ENCODE assay signal across 2 cellular contexts in genomic region chr20:21353236-21353635, GRCh38.
TF ChIP-seq lines count a peak whose summit lies in the region.

No MANE protein-coding gene starts in this region.

TF ChIP-seq in IMR-90, 13 proteins besides CTCF, POLR2A, EP300 and RAD21:
- no peak for TF ChIP-seq MAZ (IDR thresholded peaks at IDR 0.05; ENCODE audit: borderline replicate concordance, low read depth, low read length)
- TF ChIP-seq CEBPB (IDR thresholded peaks at IDR 0.05; ENCODE audit: low read depth, low read length), result no peak

TF ChIP-seq in WTC11, 78 proteins besides CTCF, POLR2A, EP300 and RAD21:
- TF ChIP-seq GABPB1 (CRISPR knock-in tag; IDR thresholded peaks at IDR 0.05), result no peak
- no peak for TF ChIP-seq EMX1 (CRISPR knock-in tag; IDR thresholded peaks at IDR 0.05)
- TF ChIP-seq, protein P1, sequence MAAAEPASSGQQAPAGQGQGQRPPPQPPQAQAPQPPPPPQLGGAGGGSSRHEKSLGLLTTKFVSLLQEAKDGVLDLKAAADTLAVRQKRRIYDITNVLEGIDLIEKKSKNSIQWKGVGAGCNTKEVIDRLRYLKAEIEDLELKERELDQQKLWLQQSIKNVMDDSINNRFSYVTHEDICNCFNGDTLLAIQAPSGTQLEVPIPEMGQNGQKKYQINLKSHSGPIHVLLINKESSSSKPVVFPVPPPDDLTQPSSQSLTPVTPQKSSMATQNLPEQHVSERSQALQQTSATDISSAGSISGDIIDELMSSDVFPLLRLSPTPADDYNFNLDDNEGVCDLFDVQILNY (CRISPR knock-in tag; IDR thresholded peaks at IDR 0.05), result no peak
- TF ChIP-seq ESRRA (CRISPR knock-in tag; IDR thresholded peaks at IDR 0.05; ENCODE audit: borderline replicate concordance), result no peak
- no peak for TF ChIP-seq NFATC4 (CRISPR knock-in tag; IDR thresholded peaks at IDR 0.05)
- TF ChIP-seq, protein P2, sequence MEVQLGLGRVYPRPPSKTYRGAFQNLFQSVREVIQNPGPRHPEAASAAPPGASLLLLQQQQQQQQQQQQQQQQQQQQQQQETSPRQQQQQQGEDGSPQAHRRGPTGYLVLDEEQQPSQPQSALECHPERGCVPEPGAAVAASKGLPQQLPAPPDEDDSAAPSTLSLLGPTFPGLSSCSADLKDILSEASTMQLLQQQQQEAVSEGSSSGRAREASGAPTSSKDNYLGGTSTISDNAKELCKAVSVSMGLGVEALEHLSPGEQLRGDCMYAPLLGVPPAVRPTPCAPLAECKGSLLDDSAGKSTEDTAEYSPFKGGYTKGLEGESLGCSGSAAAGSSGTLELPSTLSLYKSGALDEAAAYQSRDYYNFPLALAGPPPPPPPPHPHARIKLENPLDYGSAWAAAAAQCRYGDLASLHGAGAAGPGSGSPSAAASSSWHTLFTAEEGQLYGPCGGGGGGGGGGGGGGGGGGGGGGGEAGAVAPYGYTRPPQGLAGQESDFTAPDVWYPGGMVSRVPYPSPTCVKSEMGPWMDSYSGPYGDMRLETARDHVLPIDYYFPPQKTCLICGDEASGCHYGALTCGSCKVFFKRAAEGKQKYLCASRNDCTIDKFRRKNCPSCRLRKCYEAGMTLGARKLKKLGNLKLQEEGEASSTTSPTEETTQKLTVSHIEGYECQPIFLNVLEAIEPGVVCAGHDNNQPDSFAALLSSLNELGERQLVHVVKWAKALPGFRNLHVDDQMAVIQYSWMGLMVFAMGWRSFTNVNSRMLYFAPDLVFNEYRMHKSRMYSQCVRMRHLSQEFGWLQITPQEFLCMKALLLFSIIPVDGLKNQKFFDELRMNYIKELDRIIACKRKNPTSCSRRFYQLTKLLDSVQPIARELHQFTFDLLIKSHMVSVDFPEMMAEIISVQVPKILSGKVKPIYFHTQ (CRISPR knock-in tag; IDR thresholded peaks at IDR 0.05), result no peak
- TF ChIP-seq ZSCAN18 (CRISPR knock-in tag; IDR thresholded peaks at IDR 0.05), result no peak
- TF ChIP-seq NR1H2 (CRISPR knock-in tag; IDR thresholded peaks at IDR 0.05), result no peak
- TF ChIP-seq RORB (CRISPR knock-in tag; IDR thresholded peaks at IDR 0.05), result no peak
- no peak for TF ChIP-seq ZBTB21 (CRISPR knock-in tag; IDR thresholded peaks at IDR 0.05; ENCODE audit: borderline replicate concordance)
- TF ChIP-seq ELF4 (CRISPR knock-in tag; IDR thresholded peaks at IDR 0.05; ENCODE audit: low read depth), result no peak
- TF ChIP-seq MXD4 (CRISPR knock-in tag; IDR thresholded peaks at IDR 0.05; ENCODE audit: borderline replicate concordance), result no peak
TF ChIP-seq in WTC11: peak in this region for 0.
